ENCODE assay signal across 35 cellular contexts in the genomic region with DNA sequence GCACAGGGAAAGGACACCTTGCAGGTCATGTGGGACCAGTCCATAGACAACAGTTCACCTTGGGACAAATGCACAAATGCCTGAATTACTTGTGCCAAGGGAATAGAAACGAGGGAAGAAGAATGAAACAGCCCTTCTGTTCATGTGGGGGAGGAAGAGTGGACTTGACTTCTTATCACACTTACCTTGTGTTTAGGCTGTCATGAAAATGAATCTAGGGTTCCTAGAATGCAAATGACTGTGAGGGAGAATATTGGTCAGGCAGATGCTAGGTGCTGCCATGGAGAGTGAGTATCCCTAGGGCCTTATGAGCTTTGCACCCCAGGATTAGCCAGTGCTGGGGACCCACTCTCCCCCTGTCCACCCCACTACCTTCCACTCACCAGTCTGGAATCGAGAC.
"Had no signal": no experiment of that assay in that cellular context is flagged by ENCODE, and none has a peak within 500 bp of the region (broad histone marks: within the 10 kb centered on the region; RNA-seq: fewer than 3 reads in every experiment).

No MANE protein-coding gene starts in this region.

- H3K4me1 ChIP-seq: SJSA1 had no signal

- ATAC-seq: activated CD8-positive, alpha-beta T cell treated with anti-CD3 and anti-CD28 coated beads, Interleukin-2, amount 10 ng/mL, durations not matched to agents 7 days and 5 days; activated T-cell treated with anti-CD3 and anti-CD28 coated beads, Interleukin-2, amount 50 U/mL, for 4 hours; PC-3; T-cell had no signal

- H3K4me1 Mint-ChIP-seq: central memory CD8-positive, alpha-beta T cell; T-cell had no signal

- H3K4me2 ChIP-seq: KMS-11, SK-N-SH had no signal

- H3K4me3 Mint-ChIP-seq: activated CD4-positive, alpha-beta T cell treated with anti-CD3 and anti-CD28 coated beads, Interleukin-2, amount 10 ng/mL, durations not matched to agents 7 days and 5 days; activated CD8-positive, alpha-beta T cell treated with anti-CD3 and anti-CD28 coated beads, Interleukin-2, amount 10 ng/mL, durations not matched to agents 7 days and 5 days; activated naive CD8-positive, alpha-beta T cell treated with anti-CD3 and anti-CD28 coated beads for 36 hours; activated T-cell treated with anti-CD3 and anti-CD28 coated beads, Interleukin-2, amount 50 U/mL, for 4 hours; activated T-helper 1 cell treated with anti-CD3 and anti-CD28 coated beads, Interleukin-12 subunit alpha, Interleukin-12 subunit beta, Interleukin-2, Interleukin-4 antibody, amounts not matched to agents 30 ng/mL and 10 ng/mL and 1 ng/mL, durations not matched to agents 14 hours and 24 hours and 36 hours; central memory CD8-positive, alpha-beta T cell; T-cell had no signal

- H3K4me3 ChIP-seq: cardiac muscle cell, Peyer's patch, SJSA1 had no signal

- H3K27ac Mint-ChIP-seq: activated CD4-positive, alpha-beta T cell treated with anti-CD3 and anti-CD28 coated beads, Interleukin-2, amount 10 ng/mL, durations not matched to agents 7 days and 5 days; activated CD8-positive, alpha-beta T cell treated with anti-CD3 and anti-CD28 coated beads, Interleukin-2, amount 10 ng/mL, durations not matched to agents 7 days and 5 days; activated naive CD8-positive, alpha-beta T cell treated with anti-CD3 and anti-CD28 coated beads for 36 hours; activated T-helper 1 cell treated with anti-CD3 and anti-CD28 coated beads, Interleukin-12 subunit alpha, Interleukin-12 subunit beta, Interleukin-2, Interleukin-4 antibody, amounts not matched to agents 30 ng/mL and 10 ng/mL and 1 ng/mL, durations not matched to agents 14 hours and 24 hours and 36 hours had no signal

- H3K9me3 ChIP-seq: Peyer's patch, SJSA1, SK-N-SH had no signal

- H3K9me3 Mint-ChIP-seq: activated CD4-positive, alpha-beta T cell treated with anti-CD3 and anti-CD28 coated beads, Interleukin-2, amount 10 ng/mL, durations not matched to agents 7 days and 5 days; activated naive CD8-positive, alpha-beta T cell treated with anti-CD3 and anti-CD28 coated beads for 36 hours; activated T-cell treated with anti-CD3 and anti-CD28 coated beads, Interleukin-2, amount 50 U/mL, for 4 hours; activated T-helper 1 cell treated with anti-CD3 and anti-CD28 coated beads, Interleukin-12 subunit alpha, Interleukin-12 subunit beta, Interleukin-2, Interleukin-4 antibody, amounts not matched to agents 30 ng/mL and 10 ng/mL and 1 ng/mL, durations not matched to agents 14 hours and 24 hours and 36 hours; central memory CD8-positive, alpha-beta T cell; T-cell had no signal

- DNase-seq: activated CD4-positive, alpha-beta T cell treated with anti-CD3 and anti-CD28 coated beads for 1 hour; activated CD4-positive, alpha-beta T cell treated with anti-CD3 and anti-CD28 coated beads, Interleukin-2, amount 10 ng/mL, durations not matched to agents 7 days and 5 days; activated CD4-positive, alpha-beta T cell treated with anti-CD3 and anti-CD28 coated beads, Interleukin-2, amount 50 U/mL, for 48 hours; activated CD4-positive, CD25-positive, alpha-beta regulatory T cell; activated CD8-positive, alpha-beta T cell treated with anti-CD3 and anti-CD28 coated beads, Interleukin-2, amount 10 ng/mL, durations not matched to agents 7 days and 5 days; activated effector memory CD4-positive, alpha-beta T cell treated with Interleukin-2 at 50 U/mL for 16 hours; activated naive CD4-positive, alpha-beta T cell; activated naive CD4-positive, alpha-beta T cell treated with anti-CD3 and anti-CD28 coated beads, Interleukin-2, amount 50 U/mL, for 16 hours; activated naive CD8-positive, alpha-beta T cell treated with anti-CD3 and anti-CD28 coated beads for 36 hours; activated T-cell treated with anti-CD3 and anti-CD28 coated beads, Interleukin-2, amount 50 U/mL, for 4 hours; amniotic stem cell; brain microvascular endothelial cell; NCI-H1092 treated with DMSO at 0.1 percent for 48 hours; NCI-H1417; NCI-H146; NCI-H187; NCI-H2029 treated with DMSO at 0.1 percent for 48 hours; NCI-H2107; NCI-H2171 treated with DMSO at 0.1 percent for 48 hours; NCI-H226; NCI-H446 treated with DMSO at 0.1 percent for 48 hours; NCI-H524 treated with DMSO at 0.1 percent for 48 hours; PC-3; Peyer's patch; SHP77 treated with DMSO at 0.1 percent for 48 hours; SK-N-SH; T-cell; T-helper 2 cell; T-helper 9 cell; WERI-Rb-1 had no signal

- H3K9ac ChIP-seq: KMS-11, SK-N-SH had no signal

- H3K27me3 ChIP-seq: brain microvascular endothelial cell, cardiac muscle cell, Peyer's patch, SJSA1 had no signal

- H3K27me3 Mint-ChIP-seq: activated CD4-positive, alpha-beta T cell treated with anti-CD3 and anti-CD28 coated beads, Interleukin-2, amount 10 ng/mL, durations not matched to agents 7 days and 5 days; activated naive CD8-positive, alpha-beta T cell treated with anti-CD3 and anti-CD28 coated beads for 36 hours; central memory CD8-positive, alpha-beta T cell; T-cell had no signal

- H3K27ac ChIP-seq: brain microvascular endothelial cell, cardiac muscle cell, KMS-11, Peyer's patch, SJSA1, WERI-Rb-1 had no signal

- H3K36me3 ChIP-seq: cardiac muscle cell, SJSA1 had no signal
